Comparison of ENCODE assay signal across 1 cellular context in genomic region chr9:129036923-129037766, GRCh38.
TF ChIP-seq lines count a peak whose summit lies in the region.

No MANE protein-coding gene starts in this region.

TF ChIP-seq in HCT116, 20 proteins besides CTCF, POLR2A, EP300 and RAD21 (continued from another document):
- no peak for TF ChIP-seq REST (IDR thresholded peaks at IDR 0.05; ENCODE audit: low read depth)
- no peak for TF ChIP-seq CEBPB (IDR thresholded peaks at IDR 0.05; ENCODE audit: low read depth)
- no peak for TF ChIP-seq FOSL1 (IDR thresholded peaks at IDR 0.05; ENCODE audit: low read depth)
- no peak for TF ChIP-seq TCF7L2 (IDR thresholded peaks at IDR 0.05; ENCODE audit: borderline replicate concordance, extremely low read depth, insufficient read depth, insufficient read length)
- no peak for TF ChIP-seq JUND (IDR thresholded peaks at IDR 0.05)
- TF ChIP-seq ATF3 (IDR thresholded peaks at IDR 0.05): no peak
